ENCODE assay signal across 4 cellular contexts in the genomic region with DNA sequence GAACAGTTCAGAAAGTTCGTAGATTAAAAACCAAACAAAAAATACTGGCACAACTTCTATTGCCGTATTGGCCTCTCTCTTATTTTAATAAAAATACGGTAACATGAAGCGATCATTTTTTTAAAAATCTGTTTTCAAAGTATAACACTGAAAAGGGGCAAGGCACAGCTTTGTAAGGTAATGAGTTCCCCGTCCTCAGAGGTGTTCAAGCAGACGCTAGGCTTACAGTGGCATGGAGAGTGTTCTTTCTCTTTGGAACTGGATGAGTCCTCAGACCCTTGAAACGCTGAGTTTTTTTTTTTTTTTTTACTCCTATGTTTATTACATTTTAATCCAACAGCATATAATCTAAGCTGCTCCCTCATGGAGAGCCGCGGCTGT.
TF ChIP-seq lines count a peak whose summit lies in the region.

No MANE protein-coding gene starts in this region.

TF ChIP-seq in SK-N-SH, 30 proteins besides CTCF, POLR2A, EP300 and RAD21:
- TF ChIP-seq FOXM1 (IDR thresholded peaks at IDR 0.05; ENCODE audit: low read depth) (no peak), NFIC (IDR thresholded peaks at IDR 0.05; ENCODE audit: borderline replicate concordance) (no peak)

TF ChIP-seq in SK-N-SH treated with all-trans-retinoic acid at 6 μM for 48 hours, 23 proteins besides CTCF, POLR2A, EP300 and RAD21 (continues in another document):
- TF ChIP-seq SNAI2 (CRISPR knock-in tag; IDR thresholded peaks at IDR 0.05), result no peak
- TF ChIP-seq TOX (CRISPR knock-in tag; IDR thresholded peaks at IDR 0.05; ENCODE audit: borderline replicate concordance), result no peak
- TF ChIP-seq ZFP30 (CRISPR knock-in tag; IDR thresholded peaks at IDR 0.05), result no peak
- TF ChIP-seq ISL1 (CRISPR knock-in tag; IDR thresholded peaks at IDR 0.05), result no peak
- no peak for TF ChIP-seq RARB (CRISPR knock-in tag; IDR thresholded peaks at IDR 0.05)
- no peak for TF ChIP-seq CREB5 (CRISPR knock-in tag; IDR thresholded peaks at IDR 0.05; ENCODE audit: low read depth)
- no peak for TF ChIP-seq OSR1 (CRISPR knock-in tag; IDR thresholded peaks at IDR 0.05)
- TF ChIP-seq PPARA (CRISPR knock-in tag; IDR thresholded peaks at IDR 0.05; ENCODE audit: borderline replicate concordance), result no peak
- TF ChIP-seq, protein P1, sequence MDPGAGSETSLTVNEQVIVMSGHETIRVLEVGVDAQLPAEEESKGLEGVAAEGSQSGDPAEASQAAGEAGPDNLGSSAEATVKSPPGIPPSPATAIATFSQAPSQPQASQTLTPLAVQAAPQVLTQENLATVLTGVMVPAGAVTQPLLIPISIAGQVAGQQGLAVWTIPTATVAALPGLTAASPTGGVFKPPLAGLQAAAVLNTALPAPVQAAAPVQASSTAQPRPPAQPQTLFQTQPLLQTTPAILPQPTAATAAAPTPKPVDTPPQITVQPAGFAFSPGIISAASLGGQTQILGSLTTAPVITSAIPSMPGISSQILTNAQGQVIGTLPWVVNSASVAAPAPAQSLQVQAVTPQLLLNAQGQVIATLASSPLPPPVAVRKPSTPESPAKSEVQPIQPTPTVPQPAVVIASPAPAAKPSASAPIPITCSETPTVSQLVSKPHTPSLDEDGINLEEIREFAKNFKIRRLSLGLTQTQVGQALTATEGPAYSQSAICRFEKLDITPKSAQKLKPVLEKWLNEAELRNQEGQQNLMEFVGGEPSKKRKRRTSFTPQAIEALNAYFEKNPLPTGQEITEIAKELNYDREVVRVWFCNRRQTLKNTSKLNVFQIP (CRISPR knock-in tag; IDR thresholded peaks at IDR 0.05; ENCODE audit: borderline replicate concordance, low read depth), result no peak
- TF ChIP-seq ARNTL (CRISPR knock-in tag; IDR thresholded peaks at IDR 0.05; ENCODE audit: borderline replicate concordance, low read depth), result no peak
- TF ChIP-seq, protein P2, sequence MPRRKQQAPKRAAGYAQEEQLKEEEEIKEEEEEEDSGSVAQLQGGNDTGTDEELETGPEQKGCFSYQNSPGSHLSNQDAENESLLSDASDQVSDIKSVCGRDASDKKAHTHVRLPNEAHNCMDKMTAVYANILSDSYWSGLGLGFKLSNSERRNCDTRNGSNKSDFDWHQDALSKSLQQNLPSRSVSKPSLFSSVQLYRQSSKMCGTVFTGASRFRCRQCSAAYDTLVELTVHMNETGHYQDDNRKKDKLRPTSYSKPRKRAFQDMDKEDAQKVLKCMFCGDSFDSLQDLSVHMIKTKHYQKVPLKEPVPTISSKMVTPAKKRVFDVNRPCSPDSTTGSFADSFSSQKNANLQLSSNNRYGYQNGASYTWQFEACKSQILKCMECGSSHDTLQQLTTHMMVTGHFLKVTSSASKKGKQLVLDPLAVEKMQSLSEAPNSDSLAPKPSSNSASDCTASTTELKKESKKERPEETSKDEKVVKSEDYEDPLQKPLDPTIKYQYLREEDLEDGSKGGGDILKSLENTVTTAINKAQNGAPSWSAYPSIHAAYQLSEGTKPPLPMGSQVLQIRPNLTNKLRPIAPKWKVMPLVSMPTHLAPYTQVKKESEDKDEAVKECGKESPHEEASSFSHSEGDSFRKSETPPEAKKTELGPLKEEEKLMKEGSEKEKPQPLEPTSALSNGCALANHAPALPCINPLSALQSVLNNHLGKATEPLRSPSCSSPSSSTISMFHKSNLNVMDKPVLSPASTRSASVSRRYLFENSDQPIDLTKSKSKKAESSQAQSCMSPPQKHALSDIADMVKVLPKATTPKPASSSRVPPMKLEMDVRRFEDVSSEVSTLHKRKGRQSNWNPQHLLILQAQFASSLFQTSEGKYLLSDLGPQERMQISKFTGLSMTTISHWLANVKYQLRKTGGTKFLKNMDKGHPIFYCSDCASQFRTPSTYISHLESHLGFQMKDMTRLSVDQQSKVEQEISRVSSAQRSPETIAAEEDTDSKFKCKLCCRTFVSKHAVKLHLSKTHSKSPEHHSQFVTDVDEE (CRISPR knock-in tag; IDR thresholded peaks at IDR 0.05), result no peak
- TF ChIP-seq ESRRG (CRISPR knock-in tag; IDR thresholded peaks at IDR 0.05), result no peak
- no peak for TF ChIP-seq ZNF70 (CRISPR knock-in tag; IDR thresholded peaks at IDR 0.05)

TF ChIP-seq in HEK293, 187 proteins besides CTCF, POLR2A, EP300 and RAD21:
- TF ChIP-seq, protein P3, sequence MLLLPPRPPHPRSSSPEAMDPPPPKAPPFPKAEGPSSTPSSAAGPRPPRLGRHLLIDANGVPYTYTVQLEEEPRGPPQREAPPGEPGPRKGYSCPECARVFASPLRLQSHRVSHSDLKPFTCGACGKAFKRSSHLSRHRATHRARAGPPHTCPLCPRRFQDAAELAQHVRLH (tag by site-specific recombination; IDR thresholded peaks at IDR 0.05), result peak; percentile 83
- 0 out of 2 replicates have a peak, but pooled peaks have one; percentile 11 for TF ChIP-seq ZNF341 (tag by site-specific recombination; IDR thresholded peaks at IDR 0.05; ENCODE audit: low read depth)
- no peak for TF ChIP-seq GFI1B (tag by site-specific recombination; IDR thresholded peaks at IDR 0.05)
- TF ChIP-seq ZNF214 (tag by site-specific recombination; IDR thresholded peaks at IDR 0.05; ENCODE audit: borderline replicate concordance), result no peak

TF ChIP-seq in K562, 482 proteins besides CTCF, POLR2A, EP300 and RAD21:
- TF ChIP-seq ZFP36 (IDR thresholded peaks at IDR 0.05; ENCODE audit: low read depth, low read length, partially characterized antibody) (peak; percentile 28), RBM25 (IDR thresholded peaks at IDR 0.05; ENCODE audit: low read depth, low read length, severe bottlenecking) (peak; percentile 89), BCOR (IDR thresholded peaks at IDR 0.05) (peak; percentile 48; the same call in 1 of the 2 replicates)
- TF ChIP-seq, protein P4, sequence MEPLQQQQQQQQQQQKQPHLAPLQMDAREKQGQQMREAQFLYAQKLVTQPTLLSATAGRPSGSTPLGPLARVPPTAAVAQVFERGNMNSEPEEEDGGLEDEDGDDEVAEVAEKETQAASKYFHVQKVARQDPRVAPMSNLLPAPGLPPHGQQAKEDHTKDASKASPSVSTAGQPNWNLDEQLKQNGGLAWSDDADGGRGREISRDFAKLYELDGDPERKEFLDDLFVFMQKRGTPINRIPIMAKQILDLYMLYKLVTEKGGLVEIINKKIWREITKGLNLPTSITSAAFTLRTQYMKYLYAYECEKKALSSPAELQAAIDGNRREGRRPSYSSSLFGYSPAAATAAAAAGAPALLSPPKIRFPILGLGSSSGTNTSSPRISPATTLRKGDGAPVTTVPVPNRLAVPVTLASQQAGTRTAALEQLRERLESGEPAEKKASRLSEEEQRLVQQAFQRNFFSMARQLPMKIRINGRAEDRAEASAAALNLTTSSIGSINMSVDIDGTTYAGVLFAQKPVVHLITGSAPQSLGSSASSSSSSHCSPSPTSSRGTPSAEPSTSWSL (CRISPR knock-in tag; IDR thresholded peaks at IDR 0.05; ENCODE audit: borderline replicate concordance), result no peak
